In genomic region chr5:122471031-122471751, GRCh38 we compare ENCODE assay signal across 20 cellular contexts.
DNase-seq lines count a peak whose midpoint lies in the region; ATAC-seq and TF ChIP-seq lines count a peak whose summit lies in the region.
"Had no signal": no experiment of that assay in that cellular context is flagged by ENCODE, and none has a peak within 500 bp of the region (broad histone marks: within the 10 kb centered on the region; RNA-seq: fewer than 3 reads in every experiment).

No MANE protein-coding gene starts in this region.

- no peak overlapping the region for H4K8ac ChIP-seq in neuronal stem cell (ENCODE audit: low read depth, low read length)

- H3K27ac ChIP-seq in left ventricle myocardium inferior (replicated peaks) (no peak overlapping the region), neuronal stem cell (replicated peaks; ENCODE audit: low read length) (no peak overlapping the region)
- H3K27ac ChIP-seq: C4-2B had no signal

- H3K9me3 ChIP-seq in left ventricle myocardium inferior (replicated peaks) (no peaks in the 10 kb centered on the region), neuronal stem cell (replicated peaks in 1 of 2; ENCODE audit: control insufficient read depth in 2 of 2, insufficient read depth in 1 of 2, low read depth in 1 of 2, low read length in 2 of 2) (no peaks in the 10 kb centered on the region)
- H3K9me3 ChIP-seq: Peyer's patch had no signal

- H3K79me1 ChIP-seq in neuronal stem cell (ENCODE audit: low read depth, low read length) = no peaks in the 10 kb centered on the region

- H3K14ac ChIP-seq in neuronal stem cell (ENCODE audit: low read length) = peak overlapping the region; percentile 5

- H3K9ac ChIP-seq in neuronal stem cell (ENCODE audit: low read depth, low read length, poor library complexity) = no peak overlapping the region

- no peak overlapping the region for H2BK15ac ChIP-seq in neuronal stem cell (ENCODE audit: low read length)

- H3K36me3 ChIP-seq in left ventricle myocardium inferior (no peaks in the 10 kb centered on the region), neuronal stem cell (replicated peaks in 1 of 2; ENCODE audit: control insufficient read depth in 2 of 2, insufficient read depth in 2 of 2, low read length in 2 of 2) (no peaks in the 10 kb centered on the region)
- H3K36me3 ChIP-seq: Peyer's patch had no signal

- H4K91ac ChIP-seq in neuronal stem cell (ENCODE audit: low read depth, low read length, poor library complexity) = no peak overlapping the region

- H2AK5ac ChIP-seq in neuronal stem cell (ENCODE audit: low read depth, low read length) = no peak overlapping the region

- H2AFZ ChIP-seq in neuronal stem cell (ENCODE audit: low read length) = no peak overlapping the region

- no peak overlapping the region for H2BK120ac ChIP-seq in neuronal stem cell (ENCODE audit: low read depth, low read length)

- TF ChIP-seq CTCF in left ventricle myocardium inferior (IDR thresholded peaks at IDR 0.05; ENCODE audit: borderline replicate concordance) = no peak

- no CpG with 5 or more reads among the region's 9 CpGs for WGBS in neuronal stem cell (ENCODE audit: extremely low coverage in 2 of 2, insufficient read length in 2 of 2, insufficient replicate concordance in 1 of 2), 2 donors

- no peak overlapping the region for H3K23ac ChIP-seq in neuronal stem cell (ENCODE audit: low read depth, low read length, poor library complexity)

- no peak overlapping the region for H3K4me2 ChIP-seq in neuronal stem cell (ENCODE audit: insufficient read depth, low read length, poor library complexity, severe bottlenecking)

- no peak overlapping the region for H2BK12ac ChIP-seq in neuronal stem cell (ENCODE audit: low read length)

- no peak overlapping the region for H2BK5ac ChIP-seq in neuronal stem cell (ENCODE audit: low read length)

- DNase-seq in Right ventricle myocardium inferior (ENCODE audit: missing footprints) = no peak
- DNase-seq in left ventricle myocardium inferior = no peak
- DNase-seq in cerebellum (ENCODE audit: low spot score) = peak; percentile 7
- peak; percentile 10 for DNase-seq in iPS-NIHi11 (ENCODE audit: low spot score)
- DNase-seq in neuronal stem cell (ENCODE audit: low spot score) = no peak
- no peak for DNase-seq in erythroblast (lab: John Stamatoyannopoulos, UW)
- no peak for DNase-seq in activated CD4-positive, alpha-beta T cell treated with anti-CD3 and anti-CD28 coated beads, Interleukin-2, amount 50 U/mL, for 48 hours
- DNase-seq: COR-L47, GDM1, H7, Kasumi-1, NCI-H1105 treated with DMSO at 0.1 percent for 48 hours, NCI-H187, NCI-H2171, NCI-H446 treated with DMSO at 0.1 percent for 48 hours, NCI-H774, Peyer's patch, SIG-M5 had no signal

- no peak overlapping the region for H3K4me3 ChIP-seq in left ventricle myocardium inferior
- H3K4me3 ChIP-seq in neuronal stem cell (ENCODE audit: low read length in 2 of 2) = no peak overlapping the region
- H3K4me3 ChIP-seq: Peyer's patch had no signal

- ATAC-seq in Right ventricle myocardium inferior = peak; percentile 31
- no peak for ATAC-seq in HG03439 (IDR thresholded peaks at IDR 0.05; ENCODE audit: unreplicated experiment)

- H3K4me1 ChIP-seq in left ventricle myocardium inferior = peaks cover 12% of the 10 kb centered on the region
- no peaks in the 10 kb centered on the region for H3K4me1 ChIP-seq in neuronal stem cell (ENCODE audit: control insufficient read depth in 2 of 2, insufficient read depth in 1 of 2, low read depth in 1 of 2, low read length in 2 of 2)

- no peak overlapping the region for H3K4ac ChIP-seq in neuronal stem cell (ENCODE audit: low read length)

- intact Hi-C loops in Right ventricle myocardium inferior (cut with DNase I) = no loop called here
- intact Hi-C loops in left ventricle myocardium inferior (cut with micrococcal nuclease) = no loop called here

- no peak overlapping the region for H3K18ac ChIP-seq in neuronal stem cell (ENCODE audit: low read length)

- TF ChIP-seq POLR2A in erythroblast (IDR thresholded peaks at IDR 0.05; ENCODE audit: low read length) = no peak

- H3K27me3 ChIP-seq in left ventricle myocardium inferior (ENCODE audit: low read depth) (no peaks in the 10 kb centered on the region), neuronal stem cell (ENCODE audit: control insufficient read depth in 3 of 3, insufficient read depth in 3 of 3, low read depth in 1 of 3, low read length in 3 of 3) (peaks cover 0 to 7% (median 0%) of the 10 kb centered on the region in 3 experiments)
- H3K27me3 ChIP-seq: Peyer's patch had no signal

Comparison
In these comparisons a context has a peak if more than half of its experiments do, and no peak if none do; other contexts are left out.
1. DNase-seq: peak in cerebellum (single experiment) and iPS-NIHi11 (single experiment); none in Right ventricle myocardium inferior (single experiment), left ventricle myocardium inferior (single experiment), neuronal stem cell (single experiment), erythroblast (0 of 2) and activated CD4-positive, alpha-beta T cell treated with anti-CD3 and anti-CD28 coated beads, Interleukin-2, amount 50 U/mL, for 48 hours (0 of 2).